In genomic region chr11:61796127-61796526, GRCh38 we compare ENCODE assay signal across 25 cellular contexts. TPM values are rescaled to one million over a fixed set of nuclear protein-coding genes. Genes with fewer than 3 reads are reported as not detected.
"Had no signal": no experiment of that assay in that cellular context is flagged by ENCODE, and none has a peak within 500 bp of the region (broad histone marks: within the 10 kb centered on the region; RNA-seq: fewer than 3 reads in every experiment).

No MANE protein-coding gene starts in this region.

- H3K9me3 ChIP-seq: adrenal gland, ascending aorta, lower lobe of right lung, prostate gland, right atrium auricular region, spleen, testis, upper lobe of right lung had no signal

- H3K4me2 ChIP-seq: neural progenitor cell had no signal

- ATAC-seq: effector memory CD8-positive, alpha-beta T cell; esophagus mucosa; lower lobe of right lung; upper lobe of right lung had no signal

- H3K9ac ChIP-seq: neural progenitor cell had no signal

- H3K4me3 Mint-ChIP-seq: activated naive CD8-positive, alpha-beta T cell; effector memory CD8-positive, alpha-beta T cell; naive B cell; neural progenitor cell had no signal

- DNase-seq: activated CD4-positive, alpha-beta T cell treated with anti-CD3 and anti-CD28 coated beads, Interleukin-2, amount 50 U/mL, for 4 hours; activated CD4-positive, CD25-positive, alpha-beta regulatory T cell treated with anti-CD3 and anti-CD28 coated beads, Interleukin-2, amount 50 U/mL, for 72 hours; activated gamma-delta T cell treated with Interleukin-2 at 50 U/mL for 16 hours; activated T-cell treated with anti-CD3 and anti-CD28 coated beads for 4 hours; brain microvascular endothelial cell; caudate nucleus; effector memory CD8-positive, alpha-beta T cell; foreskin melanocyte; kidney; lower lobe of right lung; naive B cell; stimulated activated CD4-positive, alpha-beta T cell treated with anti-CD3 and anti-CD28 coated beads, Interleukin-4, amount 100 ng/mL, for 1 hour; stimulated activated naive CD4-positive, alpha-beta T cell; testis; upper lobe of right lung had no signal

- H3K27me3 ChIP-seq: adrenal gland, ascending aorta, brain microvascular endothelial cell, dorsolateral prefrontal cortex, neural progenitor cell, right atrium auricular region, spleen, testis, upper lobe of right lung had no signal

- H3K9me3 Mint-ChIP-seq: effector memory CD8-positive, alpha-beta T cell; naive B cell; neural progenitor cell had no signal

- H3K27ac ChIP-seq: ascending aorta, brain microvascular endothelial cell, lower lobe of right lung, neural progenitor cell, prostate gland, right atrium auricular region, spleen, upper lobe of right lung, VCaP had no signal

- H3K36me3 Mint-ChIP-seq: naive B cell had no signal

- H3K4me3 ChIP-seq: adrenal gland, ascending aorta, lower lobe of right lung, neural progenitor cell, prostate gland, right atrium auricular region, spleen, testis, upper lobe of right lung had no signal

- H3K36me3 ChIP-seq: brain microvascular endothelial cell, neural progenitor cell, prostate gland, right atrium auricular region had no signal

- H3K27ac Mint-ChIP-seq: activated naive CD8-positive, alpha-beta T cell; neural progenitor cell had no signal

- H3K27me3 Mint-ChIP-seq: activated naive CD8-positive, alpha-beta T cell; effector memory CD8-positive, alpha-beta T cell; naive B cell had no signal

RNA-seq across cellular contexts. Expression of gene MYRF, which starts 43.7 kb away (rescaled TPM):
- total RNA-seq: ascending aorta had no signal
